ENCODE assay signal across 9 cellular contexts in the genomic region with DNA sequence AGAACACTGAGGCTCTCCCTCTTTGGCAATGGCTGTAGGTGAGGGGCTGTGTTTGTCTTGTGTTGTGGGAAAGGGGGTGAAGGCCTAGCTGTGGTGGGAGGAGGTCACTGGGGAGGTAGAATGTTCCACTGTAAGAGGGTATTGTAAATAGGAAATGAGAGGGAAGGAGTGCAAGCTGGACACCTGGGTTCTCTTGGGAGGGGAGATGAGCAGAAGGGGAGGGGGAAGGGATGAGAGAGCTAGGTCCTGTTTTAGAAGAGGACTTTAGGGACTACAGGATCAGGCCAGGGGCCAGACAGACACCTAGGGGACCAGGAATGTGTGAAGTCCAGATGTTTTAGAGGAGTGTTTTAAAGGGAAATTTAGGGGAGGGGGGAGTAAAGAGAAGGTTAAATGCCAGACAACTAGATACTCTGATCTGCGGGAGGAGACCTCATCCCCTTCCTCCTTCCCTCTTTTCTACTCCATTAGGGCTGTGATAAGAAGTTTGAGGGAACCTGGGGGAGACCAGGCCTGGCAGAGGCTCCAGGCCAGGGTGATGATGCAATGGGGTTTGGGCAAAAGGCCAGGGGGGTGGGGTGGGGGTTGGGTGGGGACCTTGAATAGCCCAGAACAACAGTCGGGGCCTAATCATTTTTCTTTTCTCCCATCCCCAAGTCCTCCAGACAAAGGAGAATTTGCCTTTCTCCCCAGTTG. TPM values are rescaled to one million over a fixed set of nuclear protein-coding genes. Genes with fewer than 3 reads are reported as not detected.
A peak's percentile ranks its signal among the peaks of the same experiment; 100 is the strongest.
DNase-seq lines count a peak whose midpoint lies in the region; ATAC-seq, FAIRE-seq and TF ChIP-seq lines count a peak whose summit lies in the region.
"Had no signal": no experiment of that assay in that cellular context is flagged by ENCODE, and none has a peak within 500 bp of the region (broad histone marks: within the 10 kb centered on the region; RNA-seq: fewer than 3 reads in every experiment).

No MANE protein-coding gene starts in this region.

- no peak overlapping the region for H2BK5ac ChIP-seq in H1 (ENCODE audit: low read depth, low read length)

- TF ChIP-seq EP300 in H1 (IDR thresholded peaks at IDR 0.05; ENCODE audit: borderline replicate concordance in 1 of 2, low read depth in 2 of 2, low read length in 2 of 2) = no peak

- peak overlapping the region; percentile 77 to 95; a peak in 3 of 4 replicates for H3K4me2 ChIP-seq in H1 (ENCODE audit: insufficient read depth in 1 of 2, low read depth in 2 of 2, low read length in 2 of 2)

- no peak overlapping the region for H2BK20ac ChIP-seq in H1 (ENCODE audit: low read length)

- no peak overlapping the region for H3K18ac ChIP-seq in H1 (ENCODE audit: extremely low read depth, low read length)

- no peak for TF ChIP-seq CTCF in CD8-positive, alpha-beta T cell (IDR thresholded peaks at IDR 0.05)
- TF ChIP-seq CTCF in Peyer's patch (IDR thresholded peaks at IDR 0.05) (no peak), H1 (IDR thresholded peaks at IDR 0.05; ENCODE audit: control extremely low read depth in 1 of 3, insufficient read depth in 1 of 3, low read depth in 1 of 3, low read length in 3 of 3) (no peak)

- H3K4me1 Mint-ChIP-seq in CD8-positive, alpha-beta T cell (ENCODE audit: low read depth) = peaks cover 74% of the 10 kb centered on the region

- H4K5ac ChIP-seq in H1 (ENCODE audit: insufficient read length, low read depth, low read length) = no peak overlapping the region

- H2BK15ac ChIP-seq in H1 (ENCODE audit: low read length) = no peak overlapping the region

- POLR2A ChIA-PET in CD8-positive, alpha-beta T cell (lab: Charles Lee) = interaction anchor here (0.6 to 2.6 kb wide), 4 partner anchors 13 to 137 kb away, joined by 3 to 11 read pairs (median 6); a partner anchor contains a TSS
- POLR2A ChIA-PET in H1 (lab: Charles Lee; ENCODE audit: partially characterized antibody) = interaction anchor here (1.2 to 1.8 kb wide), 2 partner anchors 13 kb away, joined by 3 to 7 read pairs; no protein-coding TSS in a partner anchor

- H3K79me2 ChIP-seq in H1 (ENCODE audit: control insufficient read depth in 1 of 2, insufficient read depth in 2 of 2, low read length in 2 of 2) = no peaks in the 10 kb centered on the region

- no peak overlapping the region for H2AFZ ChIP-seq in H1 (ENCODE audit: low read length)

- TF ChIP-seq RAD21 in H1 (IDR thresholded peaks at IDR 0.05 in 1 of 2, conservative IDR thresholded peaks at IDR 0.05 in 1 of 2; ENCODE audit: low read depth in 2 of 2, low read length in 2 of 2) = no peak

- no peak overlapping the region for H4K8ac ChIP-seq in H1 (ENCODE audit: extremely low read depth, insufficient read depth, low read length)

- no peak overlapping the region for H4K91ac ChIP-seq in H1 (replicated peaks; ENCODE audit: insufficient read length, low read length)

- peaks cover 5% of the 10 kb centered on the region for H3K23me2 ChIP-seq in H1 (ENCODE audit: low read depth, low read length)

- peak in 2 of 7 experiments; percentile 17 to 29 for DNase-seq in CD8-positive, alpha-beta T cell
- DNase-seq in Peyer's patch (peak in 1 of 3 donors; percentile 44), H1 (ENCODE audit: low read depth in 1 of 2, low spot score in 2 of 2) (no peak), posterior vena cava (ENCODE audit: low spot score) (peak; percentile 40), medulla oblongata (ENCODE audit: extremely low spot score) (no peak), NCI-H226 (no peak)
- DNase-seq in stimulated activated CD4-positive, alpha-beta T cell treated with anti-CD3 and anti-CD28 coated beads, Interleukin-1b, Interleukin-23, amount 100 ng/mL, for 48 hours = no peak

- CTCF ChIA-PET in CD8-positive, alpha-beta T cell (lab: Charles Lee) = interaction anchor here (1.5 to 14.2 kb wide), 6 partner anchors 13 to 48 kb away, joined by 4 to 325 read pairs (median 26); no protein-coding TSS in a partner anchor
- CTCF ChIA-PET in H1 (lab: Charles Lee; ENCODE audit: partially characterized antibody) = interaction anchor here (0.5 to 12.1 kb wide), 13 partner anchors 12 to 918 kb away, joined by 3 to 271 read pairs (median 4); no protein-coding TSS in a partner anchor

- no peak overlapping the region for H3K23ac ChIP-seq in H1 (ENCODE audit: insufficient read length)

- no peak for FAIRE-seq in H1 (lab: Jason Lieb, UNC)
- FAIRE-seq: HTR-8/SVneo had no signal

- no peaks in the 10 kb centered on the region for H3K79me1 ChIP-seq in H1 (ENCODE audit: low read depth, low read length)

- no peak for ATAC-seq in CD8-positive, alpha-beta T cell
- no peak for ATAC-seq in HG03439 (IDR thresholded peaks at IDR 0.05; ENCODE audit: unreplicated experiment)

- peak overlapping the region; percentile 94 for H3K4me3 Mint-ChIP-seq in CD8-positive, alpha-beta T cell

- H3K4me1 ChIP-seq in CD8-positive, alpha-beta T cell (ENCODE audit: insufficient read depth, low read length) = peaks cover 74% of the 10 kb centered on the region
- H3K4me1 ChIP-seq in Peyer's patch = peaks cover 0 to 52% (median 23%) of the 10 kb centered on the region in 4 donors
- peaks cover 6 to 16% (median 9%) of the 10 kb centered on the region in 4 experiments for H3K4me1 ChIP-seq in H1 (replicated peaks in 1 of 4; ENCODE audit: control insufficient read depth in 3 of 4, insufficient read depth in 4 of 4, low read length in 3 of 4)

- no peaks in the 10 kb centered on the region for H3K36me3 ChIP-seq in CD8-positive, alpha-beta T cell (ENCODE audit: insufficient read depth, low read length)
- H3K36me3 ChIP-seq in Peyer's patch (no peaks in the 10 kb centered on the region), H1 (ENCODE audit: control insufficient read depth in 2 of 4, insufficient read depth in 4 of 4, low read length in 3 of 4) (no peaks in the 10 kb centered on the region)

- no peak overlapping the region for H2BK12ac ChIP-seq in H1 (ENCODE audit: low read depth, low read length)

- WGBS in H1 (ENCODE audit: extremely low coverage in 1 of 2, insufficient coverage in 1 of 2, insufficient read length in 1 of 2, insufficient replicate concordance in 2 of 2, low coverage in 1 of 2, low lambda C conversion rate in 2 of 2, missing lambda C conversion rate in 1 of 2), 2 experiments = 83% methylated on average over 2 of the region's 2 CpGs; no CpG with 5 or more reads in 1 of the 2 experiments

- peaks cover 18% of the 10 kb centered on the region for H3K36me3 Mint-ChIP-seq in CD8-positive, alpha-beta T cell

- TF ChIP-seq POLR2A in Peyer's patch (IDR thresholded peaks at IDR 0.05) (no peak), H1 (IDR thresholded peaks at IDR 0.05; ENCODE audit: control extremely low read depth in 1 of 2, low read depth in 2 of 2, low read length in 2 of 2) (no peak)

- H3K9me3 Mint-ChIP-seq in CD8-positive, alpha-beta T cell = no peaks in the 10 kb centered on the region

- H3K9me3 ChIP-seq in CD8-positive, alpha-beta T cell (ENCODE audit: low read length) = no peaks in the 10 kb centered on the region
- H3K9me3 ChIP-seq in Peyer's patch = no peaks in the 10 kb centered on the region
- no peaks in the 10 kb centered on the region for H3K9me3 ChIP-seq in H1 (ENCODE audit: insufficient read depth in 2 of 2, low read depth in 1 of 2, low read length in 1 of 2)

- H3K4ac ChIP-seq in H1 (replicated peaks; ENCODE audit: insufficient read length, low read depth, low read length) = no peak overlapping the region

- H3K27me3 Mint-ChIP-seq in CD8-positive, alpha-beta T cell (ENCODE audit: low read depth) = no peaks in the 10 kb centered on the region

- intact Hi-C loops in CD8-positive, alpha-beta T cell (cut with DNase I, micrococcal nuclease) = loop anchor here in 1 of 2 experiments (10.0 kb wide), 1 partner anchor 568 kb away; a partner anchor contains a TSS
- intact Hi-C loops in posterior vena cava (cut with DNase I) = loop anchor here in 1 of 2 donors (2.0 kb wide), 1 partner anchor 16 kb away; no protein-coding TSS in a partner anchor

- no peaks in the 10 kb centered on the region for H4K20me1 ChIP-seq in H1 (replicated peaks in 1 of 2; ENCODE audit: control insufficient read depth in 1 of 2, insufficient read depth in 2 of 2, low read length in 2 of 2)

- H2BK120ac ChIP-seq in H1 (replicated peaks; ENCODE audit: low read depth, low read length) = no peak overlapping the region

- H3K27ac Mint-ChIP-seq in CD8-positive, alpha-beta T cell = peak overlapping the region; percentile 97

- 0 out of 2 replicates have a peak overlapping the region, but pooled peaks have one; percentile 34 for H2AK5ac ChIP-seq in H1 (ENCODE audit: low read depth, low read length)

- H3K27ac ChIP-seq in CD8-positive, alpha-beta T cell (ENCODE audit: low read depth, low read length) = peak overlapping the region; percentile 71
- H3K27ac ChIP-seq in Peyer's patch (peak overlapping the region; percentile 80 to 95 (median 82)), H1 (ENCODE audit: low read depth, low read length) (no peak overlapping the region)

- no peak overlapping the region for H3K9ac ChIP-seq in H1 (replicated peaks in 1 of 4; ENCODE audit: extremely low read depth in 1 of 4, low read depth in 3 of 4, low read length in 3 of 4)

- H3K56ac ChIP-seq in H1 (replicated peaks; ENCODE audit: insufficient read length, low read depth, low read length) = no peak overlapping the region

- H3K27me3 ChIP-seq in CD8-positive, alpha-beta T cell (ENCODE audit: insufficient read depth, low read length) = no peaks in the 10 kb centered on the region
- H3K27me3 ChIP-seq in Peyer's patch = no peaks in the 10 kb centered on the region
- H3K27me3 ChIP-seq in H1 (replicated peaks in 1 of 4; ENCODE audit: control insufficient read depth in 3 of 4, extremely low read depth in 1 of 4, insufficient read depth in 3 of 4, low read length in 3 of 4) = peaks cover 0 to 22% (median 15%) of the 10 kb centered on the region in 4 experiments; a peak in 5 of 7 replicates

- H3K4me3 ChIP-seq in CD8-positive, alpha-beta T cell (ENCODE audit: low read depth, low read length) = peak overlapping the region; percentile 92
- H3K4me3 ChIP-seq in Peyer's patch (peak overlapping the region; percentile 64 to 84 (median 69)), H1 (ENCODE audit: extremely low read depth in 1 of 4, insufficient read depth in 2 of 4, low read depth in 3 of 4, low read length in 4 of 4) (peak overlapping the region in 2 of 4 experiments; percentile 84 to 92; a peak in 3 of 8 replicates)

- H3K14ac ChIP-seq in H1 (ENCODE audit: insufficient read length) = no peak overlapping the region

RNA-seq across cellular contexts. Expression of a gene that starts 2.0 kb away (rescaled TPM):
- 100 to 1,000 TPM; 115 to 125 TPM for total RNA-seq in CD8-positive, alpha-beta T cell
- total RNA-seq in Peyer's patch (10 to 100 TPM; 21.0 to 78.4 (median 44.5) TPM), posterior vena cava (1,000 to 10,000 TPM in 1 of 2 donors, 100 to 1,000 TPM in 1; 833 to 1,151 TPM)
- total RNA-seq in H1 (2021; fragmentation: NEBNext Ultra II Directional; extraction: Animal tissue kit (Norgen Biotek cat#: 25700)) = 19.0 and 19.4 TPM in 2 replicates
- polyA plus RNA-seq in H1 (2011; rRNA removed) = 11.6 and 17.7 TPM in 2 replicates
- 10.9 TPM for polyA plus RNA-seq in H1 (2011; cell fraction: cytosol; rRNA removed)
- 47.4 TPM for polyA plus RNA-seq in H1 (2011; cell fraction: nucleus; rRNA removed)
- polyA plus RNA-seq in H1 (2012, experiment 1 of 2) = 10.4 to 19.6 TPM (median 18.1 TPM) in 4 replicates
- 20.3 TPM for polyA plus RNA-seq in H1 (2012, experiment 2 of 2)
- polyA plus RNA-seq in H1 (2013, experiment 1 of 2) = 34.1 TPM
- polyA plus RNA-seq in H1 (2013, experiment 2 of 2) = 32.9 TPM
- 24.0 and 36.9 TPM in 2 replicates for polyA minus RNA-seq in H1 (2011; rRNA and poly(A)+ RNA removed)
- polyA minus RNA-seq in H1 (2011; cell fraction: cytosol; rRNA and poly(A)+ RNA removed) = 17.8 TPM
- 22.4 TPM for polyA minus RNA-seq in H1 (2011; cell fraction: nucleus; rRNA and poly(A)+ RNA removed)

RNA-seq across cellular contexts. Expression of a gene that starts 32.5 kb away (rescaled TPM):
- 1 to 10 TPM; 2.1 TPM for total RNA-seq in CD8-positive, alpha-beta T cell
- total RNA-seq in Peyer's patch = 10 to 100 TPM in 2 of 4 donors, 1 to 10 TPM in 2; 7.3 to 28.1 (median 9.7) TPM
- 12.1 and 14.3 TPM in 2 replicates for total RNA-seq in H1 (2021; fragmentation: NEBNext Ultra II Directional; extraction: Animal tissue kit (Norgen Biotek cat#: 25700))
- 5.2 and 7.7 TPM in 2 replicates for polyA plus RNA-seq in H1 (2011; rRNA removed)
- polyA plus RNA-seq in H1 (2011; cell fraction: cytosol; rRNA removed) = 3.5 TPM
- 10.4 TPM for polyA plus RNA-seq in H1 (2011; cell fraction: nucleus; rRNA removed)
- polyA plus RNA-seq in H1 (2012, experiment 1 of 2) = 9.1 to 19.2 TPM (median 17.6 TPM) in 4 replicates
- polyA plus RNA-seq in H1 (2012, experiment 2 of 2) = 12.4 TPM
- 10.8 TPM for polyA plus RNA-seq in H1 (2013, experiment 1 of 2)
- polyA plus RNA-seq in H1 (2013, experiment 2 of 2) = 11.0 TPM
- 2.5 and 5.9 TPM in 2 replicates for polyA minus RNA-seq in H1 (2011; rRNA and poly(A)+ RNA removed)
- 7.3 TPM for polyA minus RNA-seq in H1 (2011; cell fraction: cytosol; rRNA and poly(A)+ RNA removed)
- 6.9 TPM for polyA minus RNA-seq in H1 (2011; cell fraction: nucleus; rRNA and poly(A)+ RNA removed)
- 10 to 100 TPM; 19.3 to 23.2 TPM for total RNA-seq in posterior vena cava

RNA-seq across cellular contexts. Expression of a gene that starts 52.8 kb away (rescaled TPM):
- total RNA-seq in CD8-positive, alpha-beta T cell = not detected
- not detected for total RNA-seq in Peyer's patch
- not detected in 2 replicates for total RNA-seq in H1 (2021; fragmentation: NEBNext Ultra II Directional; extraction: Animal tissue kit (Norgen Biotek cat#: 25700))
- polyA plus RNA-seq in H1 (2011; rRNA removed) = 0.09 and 0.14 TPM in 2 replicates
- not detected for polyA plus RNA-seq in H1 (2011; cell fraction: cytosol; rRNA removed)
- not detected for polyA plus RNA-seq in H1 (2011; cell fraction: nucleus; rRNA removed)
- 0.12 TPM in 1 of 4 replicates, not detected in the others for polyA plus RNA-seq in H1 (2012, experiment 1 of 2)
- not detected for polyA plus RNA-seq in H1 (2012, experiment 2 of 2)
- polyA plus RNA-seq in H1 (2013, experiment 1 of 2) = not detected
- polyA plus RNA-seq in H1 (2013, experiment 2 of 2) = not detected
- 0.38 TPM in 1 of 2 replicates, not detected in the other for polyA minus RNA-seq in H1 (2011; rRNA and poly(A)+ RNA removed)
- polyA minus RNA-seq in H1 (2011; cell fraction: cytosol; rRNA and poly(A)+ RNA removed) = not detected
- not detected for polyA minus RNA-seq in H1 (2011; cell fraction: nucleus; rRNA and poly(A)+ RNA removed)
- total RNA-seq in posterior vena cava = 1 to 10 TPM; 1.6 to 2.5 TPM

RNA-seq across cellular contexts. Expression of a gene that starts 56.3 kb away (rescaled TPM):
- total RNA-seq in CD8-positive, alpha-beta T cell = 1 to 10 TPM in 1 of 2 experiments, not detected in 1; 1.0 TPM
- total RNA-seq in Peyer's patch = 1 to 10 TPM in 1 of 4 donors, not detected in 3; 1.8 TPM
- total RNA-seq in H1 (2021; fragmentation: NEBNext Ultra II Directional; extraction: Animal tissue kit (Norgen Biotek cat#: 25700)) = 0.50 and 1.1 TPM in 2 replicates
- polyA plus RNA-seq in H1 (2011; rRNA removed) = 0.14 and 0.32 TPM in 2 replicates
- 0.61 TPM for polyA plus RNA-seq in H1 (2011; cell fraction: cytosol; rRNA removed)
- 0.40 TPM for polyA plus RNA-seq in H1 (2011; cell fraction: nucleus; rRNA removed)
- polyA plus RNA-seq in H1 (2012, experiment 1 of 2) = 0.43 to 0.61 TPM in 2 of 4 replicates, not detected in the others
- polyA plus RNA-seq in H1 (2012, experiment 2 of 2) = 0.98 TPM
- 1.0 TPM for polyA plus RNA-seq in H1 (2013, experiment 1 of 2)
- 0.88 TPM for polyA plus RNA-seq in H1 (2013, experiment 2 of 2)
- 0.51 TPM in 1 of 2 replicates, not detected in the other for polyA minus RNA-seq in H1 (2011; rRNA and poly(A)+ RNA removed)
- not detected for polyA minus RNA-seq in H1 (2011; cell fraction: cytosol; rRNA and poly(A)+ RNA removed)
- not detected for polyA minus RNA-seq in H1 (2011; cell fraction: nucleus; rRNA and poly(A)+ RNA removed)
- total RNA-seq in posterior vena cava = under 1 TPM in 1 of 2 donors, not detected in 1; 0.69 TPM

Comparison
In these comparisons a context has a peak if more than half of its experiments do, and no peak if none do; other contexts are left out.
1. RNA of a gene that starts 2.0 kb away (total RNA-seq): 833 to 1,151 TPM in posterior vena cava; 115 to 125 TPM in CD8-positive, alpha-beta T cell, 21.0 to 78.4 TPM in Peyer's patch and 19.0 to 19.4 TPM in H1; every median in the first group is over 4 times any median in the second.